8 cellular contexts compared by ENCODE assay signal in the genomic region with DNA sequence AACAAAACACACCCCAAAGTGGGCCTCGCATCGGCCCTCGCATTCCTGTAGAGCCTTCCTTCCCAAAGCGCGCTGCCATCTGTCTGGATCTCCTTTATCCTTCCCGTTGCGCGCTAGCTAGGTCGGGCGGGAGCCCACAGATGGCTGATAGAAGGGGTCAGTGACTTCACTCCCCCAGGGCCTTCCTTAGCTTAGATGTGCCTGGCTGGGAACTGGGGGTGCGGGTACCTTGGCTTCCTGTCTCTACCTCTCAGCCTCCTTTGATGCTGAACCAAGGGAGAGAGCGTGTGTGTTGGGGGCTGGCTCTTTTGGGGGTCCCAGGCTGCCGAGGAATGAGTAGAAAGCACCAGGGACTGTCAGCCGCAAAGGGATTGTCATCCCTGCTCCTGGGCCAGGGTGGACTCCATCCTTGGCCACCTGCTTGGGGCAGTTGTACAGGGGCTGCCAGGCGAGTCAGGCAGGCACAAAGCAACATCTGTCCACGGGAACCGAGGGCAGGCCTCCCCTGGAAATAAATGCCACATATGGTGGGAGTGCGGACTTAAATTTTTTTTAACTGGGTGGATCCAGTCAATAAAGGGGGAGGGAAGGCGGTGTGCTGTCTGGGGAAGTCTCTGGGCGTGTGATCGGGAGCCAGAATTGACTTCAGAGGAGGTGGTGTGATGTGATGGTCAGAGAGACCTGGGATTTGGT. TPM values are rescaled to one million over a fixed set of nuclear protein-coding genes. Genes with fewer than 3 reads are reported as not detected.
DNase-seq lines count a peak whose midpoint lies in the region; ATAC-seq and TF ChIP-seq lines count a peak whose summit lies in the region.

No MANE protein-coding gene starts in this region.

- CTCF ChIA-PET in Panc1 (lab: Charles Lee), result no interaction called here

- no peak for TF ChIP-seq EP300 in neural cell (conservative IDR thresholded peaks at IDR 0.05; ENCODE audit: poor library complexity, severe bottlenecking)

- peak overlapping the region; percentile 53 for H3K9ac ChIP-seq in neural cell (ENCODE audit: low read length)

- H3K9me3 ChIP-seq in Panc1 (ENCODE audit: control insufficient read depth, insufficient read depth, low read depth, low read length) (no peaks in the 10 kb centered on the region), ectodermal cell (ENCODE audit: control insufficient read depth, low read length) (no peaks in the 10 kb centered on the region), neural cell (ENCODE audit: low read length) (no peaks in the 10 kb centered on the region)

- no peaks in the 10 kb centered on the region for H3F3A ChIP-seq in neural cell (ENCODE audit: insufficient read depth, low read length, poor library complexity, severe bottlenecking)

- peak overlapping the region; percentile 100 for H3K27ac ChIP-seq in Panc1 (ENCODE audit: low read length)
- peak overlapping the region; percentile 37 for H3K27ac ChIP-seq in ectodermal cell (ENCODE audit: insufficient read depth, low read depth, low read length, poor library complexity, severe bottlenecking)
- peak overlapping the region; percentile 9 for H3K27ac ChIP-seq in neural cell (ENCODE audit: low read length)

- no peak for TF ChIP-seq RAD21 in neural cell (conservative IDR thresholded peaks at IDR 0.05)

- intact Hi-C loops in Panc1 (cut with micrococcal nuclease; ENCODE audit: unreplicated experiment), result no loop called here

- peaks cover 22% of the 10 kb centered on the region for H3K36me3 ChIP-seq in Panc1 (ENCODE audit: control insufficient read depth, insufficient read depth, low read length)
- H3K36me3 ChIP-seq in ectodermal cell (ENCODE audit: control insufficient read depth, insufficient read depth, low read length), result no peaks in the 10 kb centered on the region
- H3K36me3 ChIP-seq in neural cell (ENCODE audit: insufficient read depth, low read length), result no peaks in the 10 kb centered on the region

- TF ChIP-seq CTCF in Panc1 (IDR thresholded peaks at IDR 0.05), result no peak
- no peak for TF ChIP-seq CTCF in neural cell (IDR thresholded peaks at IDR 0.05; ENCODE audit: poor library complexity, severe bottlenecking)

- H3K9me2 ChIP-seq in neural cell (ENCODE audit: insufficient read depth, low read length), result no peaks in the 10 kb centered on the region

- no peaks in the 10 kb centered on the region for H4K20me1 ChIP-seq in neural cell (ENCODE audit: insufficient read depth)

- H3K79me2 ChIP-seq in neural cell (replicated peaks; ENCODE audit: insufficient read depth, low read length), result peaks cover 36% of the 10 kb centered on the region

- DNase-seq in EL (peak; percentile 55), Panc1 (ENCODE audit: low read depth, low spot score) (no peak), epidermal melanocyte (ENCODE audit: insufficient read length, low spot score) (no peak)
- DNase-seq in stimulated activated CD4-positive, alpha-beta T cell treated with anti-CD3 and anti-CD28 coated beads, Interleukin-15, amount 100 ng/mL, for 24 hours, result no peak

- no TSS peak for BruUV-seq in Panc1 (replicated peaks; lab: Mats Ljungman, UMichigan)

- ATAC-seq in Panc1, result no peak
- no peak for ATAC-seq in GM18498 (IDR thresholded peaks at IDR 0.05; ENCODE audit: unreplicated experiment)
- ATAC-seq in HG03095 (IDR thresholded peaks at IDR 0.05; ENCODE audit: unreplicated experiment), result no peak

- POLR2A ChIA-PET in Panc1 (lab: Charles Lee), result interaction anchor here (0.6 kb wide), 1 partner anchor 34 kb away, joined by 3 read pairs; no protein-coding TSS in a partner anchor

- H3K4me1 ChIP-seq in Panc1 (ENCODE audit: control insufficient read depth, insufficient read depth, low read length) (peaks cover 45% of the 10 kb centered on the region), ectodermal cell (ENCODE audit: control insufficient read depth, insufficient read depth, low read length) (peaks cover 46% of the 10 kb centered on the region)

- no peak overlapping the region for H2AFZ ChIP-seq in neural cell (ENCODE audit: low read depth, low read length)

- WGBS in ectodermal cell, 2 experiments, result 5% methylated on average over 21 of the region's 21 CpGs

- in situ Hi-C loops in Panc1 (cut with HindIII; ENCODE audit: low pct_unique_long_range_greater_than_20kb, low sequenced_read_pairs), result no loop called here

- H3K4me2 ChIP-seq in neural cell (ENCODE audit: low read length), result peak overlapping the region; percentile 93

- H3K27me3 ChIP-seq in Panc1 (ENCODE audit: control insufficient read depth, insufficient read depth, low read length), result no peaks in the 10 kb centered on the region
- peaks cover 18% of the 10 kb centered on the region for H3K27me3 ChIP-seq in ectodermal cell (ENCODE audit: control insufficient read depth, insufficient read depth, low read length, poor library complexity, severe bottlenecking)
- peaks cover 43% of the 10 kb centered on the region for H3K27me3 ChIP-seq in neural cell (ENCODE audit: insufficient read depth, low read depth, low read length)

- H3K4me3 ChIP-seq in Panc1 (ENCODE audit: low read depth in 2 of 2, low read length in 2 of 2) (peak overlapping the region; percentile 93 to 98), ectodermal cell (ENCODE audit: insufficient read depth, low read depth, low read length) (peak overlapping the region; percentile 80), neural cell (ENCODE audit: low read length) (peak overlapping the region; percentile 71)

TF ChIP-seq in neural cell, 6 proteins besides CTCF, POLR2A, EP300 and RAD21:
- TF ChIP-seq MXI1 (conservative IDR thresholded peaks at IDR 0.05; ENCODE audit: poor library complexity, severe bottlenecking) (no peak), EZH2 (IDR thresholded peaks at IDR 0.05; ENCODE audit: borderline replicate concordance, insufficient read depth, low read length, poor library complexity, severe bottlenecking) (no peak), POLR2AphosphoS5 (IDR thresholded peaks at IDR 0.05) (no peak), REST (IDR thresholded peaks at IDR 0.05; ENCODE audit: borderline replicate concordance) (no peak), TAF1 (IDR thresholded peaks at IDR 0.05; ENCODE audit: low read depth) (no peak), SMC3 (conservative IDR thresholded peaks at IDR 0.05; ENCODE audit: poor library complexity) (no peak)

RNA-seq across cellular contexts. Expression of gene SMAD3, which starts 1.9 kb away (rescaled TPM):
- 394 TPM for total RNA-seq in Panc1 (2021; ENCODE audit: unreplicated experiment)
- polyA plus RNA-seq in Panc1 (2012; ENCODE audit: insufficient read length), result 255 TPM
- 32.7 TPM for polyA plus RNA-seq in ectodermal cell (2013, experiment 1 of 4)
- polyA plus RNA-seq in ectodermal cell (2013, experiment 2 of 4), result 30.2 TPM
- 21.6 TPM for polyA plus RNA-seq in ectodermal cell (2013, experiment 3 of 4)
- 27.4 TPM for polyA plus RNA-seq in ectodermal cell (2013, experiment 4 of 4)
- 0.64 and 1.0 TPM in 2 replicates for polyA plus RNA-seq in neural cell
- polyA minus RNA-seq in neural cell, result 1.6 and 3.2 TPM in 2 replicates

Comparison
In these comparisons a context has a peak if more than half of its experiments do, and no peak if none do; other contexts are left out.
1. H3K27ac ChIP-seq: peak in every context shown above with its lines; median percentile 100 in Panc1; 37 in ectodermal cell; 9 in neural cell.